In genomic region chr19:17947815-17948473, GRCh38 we compare ENCODE assay signal across 8 cellular contexts. TPM values are rescaled to one million over a fixed set of nuclear protein-coding genes. Genes with fewer than 3 reads are reported as not detected.
DNase-seq lines count a peak whose midpoint lies in the region; ATAC-seq and TF ChIP-seq lines count a peak whose summit lies in the region.

No MANE protein-coding gene starts in this region.

- peak overlapping the region in 7 of 10 donors; percentile 60 to 99 (median 92) for H3K27ac Mint-ChIP-seq in naive thymus-derived CD8-positive, alpha-beta T cell

- peak overlapping the region; percentile 76 for H3K4me3 Mint-ChIP-seq in activated T-cell treated with anti-CD3 and anti-CD28 coated beads, Interleukin-2, amount 50 U/mL, for 4 hours
- H3K4me3 Mint-ChIP-seq in naive thymus-derived CD8-positive, alpha-beta T cell, result peak overlapping the region; percentile 63 to 91 (median 80)

- H3K27ac ChIP-seq in esophagus squamous epithelium, result peak overlapping the region; percentile 38 to 77 (median 56)

- peaks cover 35% of the 10 kb centered on the region for H3K27me3 Mint-ChIP-seq in activated T-cell treated with anti-CD3 and anti-CD28 coated beads, Interleukin-2, amount 50 U/mL, for 4 hours (ENCODE audit: low read depth)
- H3K27me3 Mint-ChIP-seq in naive thymus-derived CD8-positive, alpha-beta T cell, result peaks cover 11 to 35% (median 23%) of the 10 kb centered on the region in 5 donors

- ATAC-seq in GM21825 (IDR thresholded peaks at IDR 0.05; ENCODE audit: unreplicated experiment), result peak; percentile 39
- peak; percentile 70 for ATAC-seq in activated T-cell treated with anti-CD3 and anti-CD28 coated beads, Interleukin-2, amount 50 U/mL, for 4 hours
- peak; percentile 58 to 71 for ATAC-seq in naive thymus-derived CD8-positive, alpha-beta T cell

- H3K27me3 ChIP-seq in esophagus squamous epithelium, result peaks cover 22 to 48% (median 28%) of the 10 kb centered on the region in 4 donors

- POLR2A ChIA-PET in naive thymus-derived CD8-positive, alpha-beta T cell (lab: Charles Lee), result interaction anchor here (0.6 to 4.0 kb wide), 11 partner anchors 10 to 333 kb away, joined by 3 to 20 read pairs (median 4); partner anchors contain the start of genes CCDC124 and JUND

- WGBS in esophagus squamous epithelium, 2 donors, result no CpG with 5 or more reads among the region's 89 CpGs

- H3K36me3 Mint-ChIP-seq in activated T-cell treated with anti-CD3 and anti-CD28 coated beads, Interleukin-2, amount 50 U/mL, for 4 hours (ENCODE audit: insufficient read depth), result no peaks in the 10 kb centered on the region
- H3K36me3 Mint-ChIP-seq in naive thymus-derived CD8-positive, alpha-beta T cell, result peaks cover 0 to 6% (median 0%) of the 10 kb centered on the region in 3 donors

- intact Hi-C loops in esophagus squamous epithelium (cut with DNase I), result no loop called here

- TF ChIP-seq POLR2A in esophagus squamous epithelium (IDR thresholded peaks at IDR 0.05), result peak in 1 of 4 donors; percentile 15

- no peaks in the 10 kb centered on the region for H3K9me3 ChIP-seq in esophagus squamous epithelium

- peaks cover 49 to 90% (median 57%) of the 10 kb centered on the region in 3 donors for H3K4me1 ChIP-seq in esophagus squamous epithelium

- H3K4me3 ChIP-seq in esophagus squamous epithelium, result peak overlapping the region; percentile 57 to 90 (median 62)

- peaks cover 42% of the 10 kb centered on the region for H3K4me1 Mint-ChIP-seq in activated T-cell treated with anti-CD3 and anti-CD28 coated beads, Interleukin-2, amount 50 U/mL, for 4 hours (ENCODE audit: low read depth)
- H3K4me1 Mint-ChIP-seq in naive thymus-derived CD8-positive, alpha-beta T cell, result peaks cover 25 to 61% (median 50%) of the 10 kb centered on the region in 4 donors

- no peak for TF ChIP-seq CTCF in esophagus squamous epithelium (IDR thresholded peaks at IDR 0.05)

- H3K9me3 Mint-ChIP-seq in activated T-cell treated with anti-CD3 and anti-CD28 coated beads, Interleukin-2, amount 50 U/mL, for 4 hours, result no peaks in the 10 kb centered on the region
- peaks cover 0 to 2% (median 0%) of the 10 kb centered on the region in 9 donors for H3K9me3 Mint-ChIP-seq in naive thymus-derived CD8-positive, alpha-beta T cell

- peaks cover 0 to 11% (median 0%) of the 10 kb centered on the region in 3 donors for H3K36me3 ChIP-seq in esophagus squamous epithelium

- peak; percentile 90 for DNase-seq in DMS114 treated with DMSO at 0.1 percent for 48 hours (lab: John Stamatoyannopoulos, UW; ENCODE audit: unreplicated experiment)
- DNase-seq in Kasumi-1 (lab: John Stamatoyannopoulos, UW), result peak; percentile 91 to 92
- peak; percentile 95 for DNase-seq in activated T-cell treated with anti-CD3 and anti-CD28 coated beads, Interleukin-2, amount 50 U/mL, for 4 hours
- peak; percentile 34 for DNase-seq in esophagus squamous epithelium (lab: John Stamatoyannopoulos, UW)
- peak; percentile 89 to 99 (median 95) for DNase-seq in naive thymus-derived CD8-positive, alpha-beta T cell
- DNase-seq in stimulated activated CD8-positive, alpha-beta memory T cell treated with anti-CD3 and anti-CD28 coated beads, Interleukin-7, amount 100 ng/mL, for 4 hours (ENCODE audit: low read depth in 2 of 2), result peak; percentile 90 to 95

TF ChIP-seq in PFSK-1, 5 proteins besides CTCF, POLR2A, EP300 and RAD21:
- peak; percentile 85 for TF ChIP-seq FOXP2 (optimal IDR thresholded peaks at IDR 0.05; ENCODE audit: borderline replicate concordance, extremely low read depth, extremely low read length, insufficient read depth)
- no peak for TF ChIP-seq TAF1 (IDR thresholded peaks at IDR 0.05; ENCODE audit: borderline replicate concordance, insufficient read depth, low read length)
- no peak for TF ChIP-seq REST (IDR thresholded peaks at IDR 0.05; ENCODE audit: insufficient read depth in 1 of 2, low read depth in 2 of 2, low read length in 2 of 2)
- no peak for TF ChIP-seq POLR2AphosphoS5 (IDR thresholded peaks at IDR 0.05; ENCODE audit: low read depth, low read length)
- 0 out of 2 replicates have a peak, but pooled peaks have one; percentile 67 for TF ChIP-seq SIN3A (IDR thresholded peaks at IDR 0.05; ENCODE audit: borderline replicate concordance, insufficient read depth, low read length)
TF ChIP-seq in PFSK-1: peak in this region for 2.

RNA-seq across cellular contexts. Expression of gene CCDC124, which starts 15.1 kb away (rescaled TPM):
- polyA plus RNA-seq in PFSK-1 (2012; ENCODE audit: insufficient read length, low read depth), result 303 TPM
- total RNA-seq in activated T-cell treated with anti-CD3 and anti-CD28 coated beads, Interleukin-2, amount 50 U/mL, for 4 hours, result 100 to 1,000 TPM; 228 to 261 (median 236) TPM
- 10 to 100 TPM; 50.2 to 80.6 (median 54.5) TPM for total RNA-seq in esophagus squamous epithelium
- total RNA-seq in naive thymus-derived CD8-positive, alpha-beta T cell, result 10 to 100 TPM; 36.2 to 36.9 TPM
- 10 to 100 TPM; 36.4 to 53.6 (median 43.5) TPM for polyA plus RNA-seq in naive thymus-derived CD8-positive, alpha-beta T cell

RNA-seq across cellular contexts. Expression of gene KCNN1, which starts 19.0 kb away (rescaled TPM):
- polyA plus RNA-seq in PFSK-1 (2012; ENCODE audit: insufficient read length, low read depth), result 8.5 TPM
- under 1 TPM in 2 of 3 donors, not detected in 1; 0.24 to 0.32 TPM for total RNA-seq in activated T-cell treated with anti-CD3 and anti-CD28 coated beads, Interleukin-2, amount 50 U/mL, for 4 hours
- total RNA-seq in esophagus squamous epithelium, result 1 to 10 TPM in 1 of 4 donors, under 1 TPM in 1, not detected in 2; 0.22 to 3.1 TPM
- total RNA-seq in naive thymus-derived CD8-positive, alpha-beta T cell, result not detected
- not detected for polyA plus RNA-seq in naive thymus-derived CD8-positive, alpha-beta T cell

Comparison
In these comparisons a context has a peak if more than half of its experiments do, and no peak if none do; other contexts are left out.
1. Peak in every context shown above with its lines: DNase-seq, ATAC-seq, H3K4me3 ChIP-seq and H3K27ac ChIP-seq.
2. DNase-seq: peak in every context shown above with its lines; median percentile 95 in activated T-cell treated with anti-CD3 and anti-CD28 coated beads, Interleukin-2, amount 50 U/mL, for 4 hours; 95 in naive thymus-derived CD8-positive, alpha-beta T cell; 92 in stimulated activated CD8-positive, alpha-beta memory T cell treated with anti-CD3 and anti-CD28 coated beads, Interleukin-7, amount 100 ng/mL, for 4 hours; 92 in Kasumi-1; 90 in DMS114 treated with DMSO at 0.1 percent for 48 hours; 34 in esophagus squamous epithelium.